In the genomic region with DNA sequence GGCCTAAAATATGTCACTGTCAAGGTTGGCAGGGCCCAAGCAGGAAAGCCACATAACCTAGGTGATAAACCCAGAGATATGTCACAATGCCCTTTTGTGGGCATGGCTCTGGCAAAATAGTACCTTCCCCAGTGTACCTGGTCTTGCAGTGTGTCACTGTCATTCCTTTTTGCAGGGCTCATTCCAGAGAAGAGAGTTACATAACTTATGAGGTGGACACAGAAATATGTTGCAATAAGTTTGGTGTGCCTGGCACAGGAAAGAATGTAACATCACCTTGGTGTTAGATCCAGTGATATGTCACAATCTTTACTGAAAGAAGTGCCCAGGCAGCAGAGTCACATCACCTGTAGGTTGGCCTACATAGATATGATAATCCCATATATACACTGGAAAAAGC, we compare ENCODE assay signal across 8 cellular contexts.
"Had no signal": no experiment of that assay in that cellular context is flagged by ENCODE, and none has a peak within 500 bp of the region (broad histone marks: within the 10 kb centered on the region; RNA-seq: fewer than 3 reads in every experiment).

No MANE protein-coding gene starts in this region.

- H3K4me3 ChIP-seq: GM23338 had no signal

- H3K27me3 Mint-ChIP-seq: IgD-negative memory B cell had no signal

- H3K36me3 Mint-ChIP-seq: IgD-negative memory B cell had no signal

- ATAC-seq: GM23338 had no signal

- H3K4me3 Mint-ChIP-seq: GM23338, H9, IgD-negative memory B cell had no signal

- H3K27ac Mint-ChIP-seq: GM23338, H9, IgD-negative memory B cell had no signal

- H3K9me3 Mint-ChIP-seq: H9, IgD-negative memory B cell had no signal

- FAIRE-seq: H1, H54, HTR-8/SVneo had no signal

- DNase-seq: H9, HCEC 1CT, KBM-7 had no signal

- H3K4me1 Mint-ChIP-seq: GM23338, H9, IgD-negative memory B cell had no signal
